19 cellular contexts compared by ENCODE assay signal in genomic region chrX:109036624-109037023, GRCh38.
DNase-seq lines count a peak whose midpoint lies in the region; ATAC-seq lines count a peak whose summit lies in the region.
"Had no signal": no experiment of that assay in that cellular context is flagged by ENCODE, and none has a peak within 500 bp of the region (broad histone marks: within the 10 kb centered on the region; RNA-seq: fewer than 3 reads in every experiment).

No MANE protein-coding gene starts in this region.

- DNase-seq in renal cortical epithelial cell (ENCODE audit: low read depth) (peak; percentile 77), left lobe of liver (ENCODE audit: low spot score) (no peak), head of caudate nucleus (no peak)
- DNase-seq in activated CD4-positive, alpha-beta T cell treated with anti-CD3 and anti-CD28 coated beads, Interleukin-2, amount 50 U/mL, for 1 hour = no peak
- DNase-seq: activated CD4-positive, alpha-beta T cell treated with anti-CD3 and anti-CD28 coated beads, Interleukin-2, amount 50 U/mL, for 48 hours; activated naive CD8-positive, alpha-beta T cell treated with anti-CD3 and anti-CD28 coated beads for 36 hours; activated T-cell treated with anti-CD3 and anti-CD28 coated beads, Interleukin-2, amount 50 U/mL, for 48 hours; brain microvascular endothelial cell; DMS 273 treated with DMSO at 0.1 percent for 48 hours; left ventricle myocardium superior; NCI-H146; stimulated activated naive CD8-positive, alpha-beta T cell treated with anti-CD3 and anti-CD28 coated beads, Interleukin-15, amount 100 ng/mL, for 72 hours; SW 1271; upper lobe of right lung had no signal

- ATAC-seq in GM19043 (IDR thresholded peaks at IDR 0.05; ENCODE audit: low read depth, unreplicated experiment) = peak; percentile 49
- ATAC-seq in GM21825 (IDR thresholded peaks at IDR 0.05; ENCODE audit: unreplicated experiment) = peak; percentile 73
- ATAC-seq in HG03378 (IDR thresholded peaks at IDR 0.05; ENCODE audit: unreplicated experiment) = peak; percentile 93
- ATAC-seq in left lobe of liver = no peak
- ATAC-seq in GM18858 (IDR thresholded peaks at IDR 0.05; ENCODE audit: unreplicated experiment) = no peak
- ATAC-seq: left ventricle myocardium superior; sciatic nerve; stimulated activated naive CD8-positive, alpha-beta T cell treated with anti-CD3 and anti-CD28 coated beads, Interleukin-15, amount 100 ng/mL, for 72 hours; upper lobe of right lung had no signal

- intact Hi-C loops in head of caudate nucleus (cut with DNase I) = no loop called here

Comparison
In these comparisons a context has a peak if more than half of its experiments do, and no peak if none do; other contexts are left out.
1. ATAC-seq: peak in GM19043 (single experiment), GM21825 (single experiment) and HG03378 (single experiment); none in left lobe of liver (single experiment) and GM18858 (single experiment).